Comparison of ENCODE assay signal across 17 cellular contexts in the genomic region with DNA sequence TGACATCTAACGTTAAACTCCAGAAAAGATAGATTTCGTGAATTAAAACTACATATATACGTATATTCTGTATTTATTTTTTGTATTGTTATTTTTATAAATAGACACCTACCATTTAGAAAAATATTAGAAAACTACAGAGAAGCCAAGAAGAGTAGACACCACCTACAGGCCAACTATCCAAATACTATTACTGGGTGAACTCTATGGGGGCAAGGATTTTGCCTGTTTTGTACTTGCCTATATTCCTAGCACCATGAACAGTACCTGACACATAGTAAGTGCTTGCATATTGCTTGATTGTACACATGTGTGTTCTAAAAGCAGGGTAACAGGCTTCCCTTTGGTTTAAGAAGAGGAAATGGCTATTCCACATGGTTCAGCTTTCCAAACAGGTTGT. TPM values are rescaled to one million over a fixed set of nuclear protein-coding genes. Genes with fewer than 3 reads are reported as not detected.
"Had no signal": no experiment of that assay in that cellular context is flagged by ENCODE, and none has a peak within 500 bp of the region (broad histone marks: within the 10 kb centered on the region; RNA-seq: fewer than 3 reads in every experiment).

No MANE protein-coding gene starts in this region.

- H3K27me3 ChIP-seq: body of pancreas, heart right ventricle, neural progenitor cell, tibial artery, uterus had no signal

- H3K36me3 ChIP-seq: uterus had no signal

- H3K27ac Mint-ChIP-seq: activated T-helper 2 cell treated with anti-CD3 and anti-CD28 coated beads, Interferon-gamma antibody, Interleukin-2, Interleukin-4, amounts not matched to agents 10 μg/mL and 5 μg/mL and 100 μg/mL, durations not matched to agents 14 hours and 24 hours and 36 hours; neural progenitor cell had no signal

- H3K9ac ChIP-seq: neural progenitor cell, parathyroid adenoma had no signal

- H3K4me2 ChIP-seq: neural progenitor cell had no signal

- H3K27ac ChIP-seq: body of pancreas, neural progenitor cell, parathyroid adenoma, tibial artery, uterus had no signal

- H3K9me3 ChIP-seq: body of pancreas, tibial artery, uterus had no signal

- H3K27me3 Mint-ChIP-seq: activated CD4-positive, alpha-beta T cell treated with anti-CD3 and anti-CD28 coated beads, Interleukin-2, amount 10 ng/mL, durations not matched to agents 7 days and 5 days; activated naive CD4-positive, alpha-beta T cell treated with anti-CD3 and anti-CD28 coated beads, Interleukin-2, amount 10 ng/mL, durations not matched to agents 7 days and 5 days; T-helper 17 cell had no signal

- H3K4me3 Mint-ChIP-seq: activated CD4-positive, alpha-beta T cell treated with anti-CD3 and anti-CD28 coated beads, Interleukin-2, amount 10 ng/mL, durations not matched to agents 7 days and 5 days; activated naive CD4-positive, alpha-beta T cell treated with anti-CD3 and anti-CD28 coated beads, Interleukin-2, amount 10 ng/mL, durations not matched to agents 7 days and 5 days; neural progenitor cell; T-helper 17 cell had no signal

- ATAC-seq: body of pancreas, left ventricle myocardium superior, T-helper 17 cell had no signal

- DNase-seq: activated CD4-positive, alpha-beta T cell treated with anti-CD3 and anti-CD28 coated beads, Interleukin-2, amount 10 ng/mL, durations not matched to agents 7 days and 5 days; activated CD4-positive, CD25-positive, alpha-beta regulatory T cell; activated naive CD4-positive, alpha-beta T cell treated with anti-CD3 and anti-CD28 coated beads, Interleukin-2, amount 10 ng/mL, durations not matched to agents 7 days and 5 days; body of pancreas; foreskin melanocyte; heart right ventricle; kidney; left ventricle myocardium superior; mesendoderm; stimulated activated CD4-positive, alpha-beta T cell treated with anti-CD3 and anti-CD28 coated beads, Interleukin-4, amount 100 ng/mL, for 4 hours; T-helper 17 cell; tibial artery; uterus had no signal

- H3K4me3 ChIP-seq: body of pancreas, heart right ventricle, neural progenitor cell, skin epidermis, tibial artery, uterus had no signal

- H3K4me1 Mint-ChIP-seq: neural progenitor cell had no signal

- H2AFZ ChIP-seq: neural progenitor cell, parathyroid adenoma had no signal

- H3K79me2 ChIP-seq: parathyroid adenoma had no signal

- H3K4me1 ChIP-seq: neural progenitor cell, tibial artery, uterus had no signal

RNA-seq across cellular contexts. Expression of a gene that starts 24.4 kb away (rescaled TPM):
- total RNA-seq: activated T-helper 2 cell treated with anti-CD3 and anti-CD28 coated beads, Interferon-gamma antibody, Interleukin-2, Interleukin-4, amounts not matched to agents 10 μg/mL and 5 μg/mL and 100 μg/mL, durations not matched to agents 14 hours and 24 hours and 36 hours had no signal
